ENCODE assay signal across 8 cellular contexts in the genomic region with DNA sequence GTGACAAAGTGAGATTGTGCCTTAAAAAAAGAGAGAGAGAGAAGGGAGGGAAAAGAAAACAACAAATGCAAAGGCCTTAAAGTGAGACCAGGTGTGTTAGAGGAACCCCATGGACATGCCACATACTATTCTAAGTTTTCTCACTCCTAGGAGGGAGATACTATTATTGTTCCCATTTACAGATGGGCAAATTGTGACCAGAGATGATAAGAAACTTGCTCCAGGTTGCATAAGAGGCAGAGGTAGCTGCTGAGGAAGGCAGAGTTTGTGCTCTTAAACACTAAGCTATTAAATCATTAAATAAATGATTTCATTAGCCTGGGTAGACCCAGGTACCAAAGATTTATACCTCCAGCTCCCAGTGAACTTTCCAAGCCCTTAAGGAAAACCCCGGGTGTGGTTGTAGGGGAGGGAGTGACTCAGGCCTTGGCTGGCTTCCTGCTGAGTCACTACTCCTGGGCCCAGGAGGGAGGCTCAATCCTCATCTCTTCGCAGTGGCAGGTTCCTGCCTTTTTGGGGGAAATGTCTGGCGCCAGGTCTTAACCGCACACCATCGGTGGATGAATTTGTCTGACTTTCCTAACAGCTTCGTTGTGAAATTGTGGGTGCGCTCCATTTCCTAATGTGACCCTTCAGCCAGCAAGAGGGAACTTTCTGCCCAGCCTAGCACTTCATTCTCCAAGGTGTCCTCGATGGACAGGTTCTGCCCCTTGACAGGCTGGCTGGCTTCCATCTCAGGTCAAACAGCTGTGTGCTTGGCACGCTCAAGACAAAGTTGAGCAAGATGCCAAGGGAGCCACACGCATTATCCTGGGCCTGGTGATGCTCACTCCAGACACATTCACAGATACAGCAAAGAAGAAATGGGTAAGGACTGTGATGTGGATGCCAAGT. TPM values are rescaled to one million over a fixed set of nuclear protein-coding genes. Genes with fewer than 3 reads are reported as not detected.
DNase-seq lines count a peak whose midpoint lies in the region; ATAC-seq, FAIRE-seq and TF ChIP-seq lines count a peak whose summit lies in the region.

No MANE protein-coding gene starts in this region.

- DNase-seq in CD4-positive, alpha-beta T cell = no peak
- peak; percentile 99 for DNase-seq in M059J (ENCODE audit: low read depth)
- peak; percentile 8 for DNase-seq in activated T-helper 9 cell treated with anti-CD3 and anti-CD28 coated beads, Interleukin-2, amount 50 U/mL, for 16 hours (ENCODE audit: low read depth)
- DNase-seq in heart left ventricle = peak; percentile 23 to 78 (median 57)
- DNase-seq in small intestine = peak; percentile 94
- DNase-seq in NCI-H526 treated with DMSO at 0.1 percent for 48 hours (lab: John Stamatoyannopoulos, UW) = no peak
- no peak for DNase-seq in cerebellum (ENCODE audit: low spot score)

- peak overlapping the region; percentile 30 for H3K27ac Mint-ChIP-seq in CD4-positive, alpha-beta T cell

- intact Hi-C loops in CD4-positive, alpha-beta T cell (cut with DNase I, micrococcal nuclease) = no loop called here
- intact Hi-C loops in heart left ventricle (cut with DNase I) = no loop called here

- H3K4me3 ChIP-seq in heart left ventricle (no peak overlapping the region), small intestine (ENCODE audit: low read depth in 1 of 2, low read length in 2 of 2) (no peak overlapping the region)

- CTCF ChIA-PET in CD4-positive, alpha-beta T cell (lab: Charles Lee) = no interaction called here

- no peaks in the 10 kb centered on the region for H3K27me3 ChIP-seq in CD4-positive, alpha-beta T cell (ENCODE audit: control insufficient read depth, insufficient read depth, low read length)
- no peaks in the 10 kb centered on the region for H3K27me3 ChIP-seq in heart left ventricle
- no peaks in the 10 kb centered on the region for H3K27me3 ChIP-seq in small intestine (ENCODE audit: control insufficient read depth in 2 of 2, insufficient read depth in 2 of 2, low read length in 2 of 2)

- H3K36me3 ChIP-seq in heart left ventricle (no peaks in the 10 kb centered on the region), small intestine (ENCODE audit: control insufficient read depth in 2 of 2, insufficient read depth in 2 of 2, low read length in 2 of 2) (no peaks in the 10 kb centered on the region)

- no peaks in the 10 kb centered on the region for H3K9me3 ChIP-seq in CD4-positive, alpha-beta T cell (ENCODE audit: control insufficient read depth, low read length)
- H3K9me3 ChIP-seq in heart left ventricle = no peaks in the 10 kb centered on the region
- H3K9me3 ChIP-seq in small intestine (ENCODE audit: control insufficient read depth, low read depth) = no peaks in the 10 kb centered on the region

- no peaks in the 10 kb centered on the region for H3K36me3 Mint-ChIP-seq in CD4-positive, alpha-beta T cell (ENCODE audit: low read depth)

- H3K9me3 Mint-ChIP-seq in CD4-positive, alpha-beta T cell = no peaks in the 10 kb centered on the region

- POLR2A ChIA-PET in CD4-positive, alpha-beta T cell (lab: Charles Lee) = no interaction called here

- no peak for FAIRE-seq in small intestine (lab: Jason Lieb, UNC)

- ATAC-seq in CD4-positive, alpha-beta T cell (ENCODE audit: poor library complexity) = no peak
- ATAC-seq in heart left ventricle (peak; percentile 42 to 96 (median 90)), HG03354 (IDR thresholded peaks at IDR 0.05; ENCODE audit: poor library complexity, severe bottlenecking, unreplicated experiment) (no peak)

- no peak for TF ChIP-seq POLR2A in heart left ventricle (IDR thresholded peaks at IDR 0.05)

- no peak overlapping the region for H3K27ac ChIP-seq in CD4-positive, alpha-beta T cell (ENCODE audit: low read depth, low read length)
- H3K27ac ChIP-seq in heart left ventricle = peak overlapping the region in 2 of 12 donors; percentile 23 to 36
- H3K27ac ChIP-seq in small intestine (ENCODE audit: low read depth in 1 of 2, low read length in 1 of 2) = peak overlapping the region; percentile 28 to 29

- H3K4me1 Mint-ChIP-seq in CD4-positive, alpha-beta T cell (ENCODE audit: low read depth) = peaks cover 24% of the 10 kb centered on the region

- H3K4me1 ChIP-seq in heart left ventricle = peaks cover 0 to 48% (median 6%) of the 10 kb centered on the region in 12 donors
- H3K4me1 ChIP-seq in small intestine (ENCODE audit: control insufficient read depth in 2 of 2, insufficient read depth in 1 of 2, low read depth in 1 of 2, low read length in 1 of 2) = no peaks in the 10 kb centered on the region

- no peak overlapping the region for H3K4me3 Mint-ChIP-seq in CD4-positive, alpha-beta T cell

- WGBS in heart left ventricle, 4 donors = 58 to 62% (median 60%) methylated on average over 10 of the region's 10 CpGs
- 33 to 53% (median 37%) methylated on average over 10 of the region's 10 CpGs for WGBS in small intestine, 3 donors

- TF ChIP-seq CTCF in CD4-positive, alpha-beta T cell (IDR thresholded peaks at IDR 0.05) = no peak
- TF ChIP-seq CTCF in heart left ventricle (IDR thresholded peaks at IDR 0.05) = no peak

- H3K27me3 Mint-ChIP-seq in CD4-positive, alpha-beta T cell = no peaks in the 10 kb centered on the region

RNA-seq across cellular contexts. Expression of gene PTPRJ, which starts 33.4 kb away (rescaled TPM):
- 10 to 100 TPM; 26.6 to 28.9 TPM for total RNA-seq in CD4-positive, alpha-beta T cell
- total RNA-seq in M059J (2014; rRNA removed; shearing (Covaris generic)) = 32.7 and 54.8 TPM in 2 replicates
- total RNA-seq in heart left ventricle (10 to 100 TPM in 3 of 9 donors, 1 to 10 TPM in 6; 5.5 to 39.0 (median 6.9) TPM), cerebellum (30.3 TPM)
- polyA plus RNA-seq in heart left ventricle (1 to 10 TPM; 1.2 to 1.5 TPM), small intestine (1 to 10 TPM; 4.9 to 7.6 (median 6.9) TPM)

Comparison
In these comparisons a context has a peak if more than half of its experiments do, and no peak if none do; other contexts are left out.
1. ATAC-seq: peak in heart left ventricle (4 of 4); none in CD4-positive, alpha-beta T cell (single experiment) and HG03354 (single experiment).
2. DNase-seq: peak in M059J (single experiment), activated T-helper 9 cell treated with anti-CD3 and anti-CD28 coated beads, Interleukin-2, amount 50 U/mL, for 16 hours (single experiment), heart left ventricle (5 of 5) and small intestine (single experiment); none in CD4-positive, alpha-beta T cell (0 of 10), NCI-H526 treated with DMSO at 0.1 percent for 48 hours (single experiment) and cerebellum (single experiment).